Comparison of ENCODE assay signal across 12 cellular contexts in the genomic region with DNA sequence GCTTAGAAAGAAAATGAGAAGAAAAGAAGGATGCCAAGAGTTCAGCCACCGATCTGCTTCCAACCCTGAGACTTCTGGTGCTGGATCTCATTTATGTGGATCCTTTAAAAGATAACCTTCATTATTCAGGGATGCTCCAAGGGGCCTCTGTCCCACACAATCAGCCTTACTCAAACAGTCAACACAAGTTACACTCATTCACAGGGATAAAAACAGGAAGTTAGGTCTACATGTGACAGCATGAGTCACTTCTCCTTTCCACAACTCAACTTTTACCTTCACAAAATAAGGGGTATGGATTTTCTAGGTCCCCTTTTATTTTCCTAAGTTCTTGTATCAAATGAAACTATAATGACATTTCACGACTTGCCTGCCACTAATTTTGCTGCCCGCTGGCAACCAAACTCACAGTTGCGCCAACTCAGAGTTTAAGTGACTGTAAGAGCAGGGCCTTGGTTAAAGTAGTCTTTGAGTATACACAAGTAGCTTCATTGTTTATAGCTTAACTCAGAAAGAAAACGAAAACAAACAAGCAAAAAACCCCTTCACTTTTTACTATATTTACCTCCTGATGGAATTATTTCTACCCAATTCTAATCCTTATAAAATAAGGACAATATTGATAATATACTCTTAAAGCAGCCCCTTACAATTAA.
DNase-seq lines count a peak whose midpoint lies in the region; ATAC-seq and TF ChIP-seq lines count a peak whose summit lies in the region.
"Had no signal": no experiment of that assay in that cellular context is flagged by ENCODE, and none has a peak within 500 bp of the region (broad histone marks: within the 10 kb centered on the region; RNA-seq: fewer than 3 reads in every experiment).

No MANE protein-coding gene starts in this region.

- 93% methylated on average over 5 of the region's 5 CpGs for WGBS in smooth muscle cell (ENCODE audit: low lambda C conversion rate)

- DNase-seq in AML-193 (lab: John Stamatoyannopoulos, UW) (peak; percentile 91 to 92), HFF-Myc (ENCODE audit: extremely low read depth, low read depth) (peak; percentile 4), SJSA1 (ENCODE audit: low read depth in 1 of 2, low spot score in 2 of 2) (peak in 1 of 2 experiments; percentile 58), foreskin fibroblast (peak; percentile 2 to 7), NCI-H2196 (lab: John Stamatoyannopoulos, UW; ENCODE audit: unreplicated experiment) (no peak), smooth muscle cell (lab: John Stamatoyannopoulos, UW; ENCODE audit: unreplicated experiment) (no peak)
- DNase-seq in stimulated activated CD4-positive, alpha-beta T cell treated with anti-CD3 and anti-CD28 coated beads, Interleukin-2, amount 100 ng/mL, for 24 hours: no peak
- DNase-seq: activated T-cell treated with anti-CD3 and anti-CD28 coated beads, Interleukin-2, amount 50 U/mL, for 4 hours; CD8-positive, alpha-beta memory T cell; effector CD8-positive, alpha-beta T cell; stomach had no signal

- H3K27me3 ChIP-seq in SJSA1 (replicated peaks) (no peaks in the 10 kb centered on the region), smooth muscle cell (ENCODE audit: low read depth) (no peaks in the 10 kb centered on the region)
- H3K27me3 ChIP-seq: stomach had no signal

- ATAC-seq in HG03159 (IDR thresholded peaks at IDR 0.05; ENCODE audit: unreplicated experiment): no peak

- H3K79me2 ChIP-seq in smooth muscle cell (ENCODE audit: low read depth): no peaks in the 10 kb centered on the region

- no peaks in the 10 kb centered on the region for H3K9me3 ChIP-seq in SJSA1 (replicated peaks)
- no peaks in the 10 kb centered on the region for H3K9me3 ChIP-seq in smooth muscle cell (replicated peaks; ENCODE audit: low read depth)
- H3K9me3 ChIP-seq: stomach had no signal

- no peaks in the 10 kb centered on the region for H4K20me1 ChIP-seq in smooth muscle cell (ENCODE audit: low read depth)

- H3K4me1 ChIP-seq in SJSA1 (replicated peaks) (peaks cover 28% of the 10 kb centered on the region), smooth muscle cell (ENCODE audit: low read depth) (peaks cover under 1% of the 10 kb centered on the region)
- H3K4me1 ChIP-seq: stomach had no signal

- H2AFZ ChIP-seq in smooth muscle cell (ENCODE audit: low read depth): no peak overlapping the region

- H3K27ac ChIP-seq in SJSA1: peak overlapping the region; percentile 42
- no peak overlapping the region for H3K27ac ChIP-seq in smooth muscle cell (ENCODE audit: low read depth)
- H3K27ac ChIP-seq: stomach had no signal

- TF ChIP-seq CTCF in HFF-Myc (IDR thresholded peaks at IDR 0.05; ENCODE audit: low read depth, low read length, missing control alignments) (no peak), foreskin fibroblast (IDR thresholded peaks at IDR 0.05; ENCODE audit: low read depth, low read length) (no peak), smooth muscle cell (IDR thresholded peaks at IDR 0.05; ENCODE audit: borderline replicate concordance, insufficient read depth, poor library complexity, severe bottlenecking) (no peak)

- no peak overlapping the region for H3K9ac ChIP-seq in smooth muscle cell (ENCODE audit: low read depth)

- H3K4me2 ChIP-seq in smooth muscle cell: no peak overlapping the region

- H3K4me3 ChIP-seq in HFF-Myc (replicated peaks; ENCODE audit: low read depth, low read length) (no peak overlapping the region), SJSA1 (no peak overlapping the region), foreskin fibroblast (ENCODE audit: low read depth in 1 of 2, low read length in 2 of 2) (no peak overlapping the region), smooth muscle cell (no peak overlapping the region)
- H3K4me3 ChIP-seq: stomach had no signal

- no peaks in the 10 kb centered on the region for H3F3A ChIP-seq in smooth muscle cell (ENCODE audit: low read depth)

- no peaks in the 10 kb centered on the region for H3K36me3 ChIP-seq in SJSA1
- H3K36me3 ChIP-seq in smooth muscle cell (ENCODE audit: low read depth): no peaks in the 10 kb centered on the region
- H3K36me3 ChIP-seq: stomach had no signal

Comparison
In these comparisons a context has a peak if more than half of its experiments do, and no peak if none do; other contexts are left out.
1. DNase-seq: peak in AML-193 (2 of 2), HFF-Myc (single experiment) and foreskin fibroblast (2 of 2); none in NCI-H2196 (single experiment), stimulated activated CD4-positive, alpha-beta T cell treated with anti-CD3 and anti-CD28 coated beads, Interleukin-2, amount 100 ng/mL, for 24 hours (0 of 2) and smooth muscle cell (single experiment).